In the genomic region with DNA sequence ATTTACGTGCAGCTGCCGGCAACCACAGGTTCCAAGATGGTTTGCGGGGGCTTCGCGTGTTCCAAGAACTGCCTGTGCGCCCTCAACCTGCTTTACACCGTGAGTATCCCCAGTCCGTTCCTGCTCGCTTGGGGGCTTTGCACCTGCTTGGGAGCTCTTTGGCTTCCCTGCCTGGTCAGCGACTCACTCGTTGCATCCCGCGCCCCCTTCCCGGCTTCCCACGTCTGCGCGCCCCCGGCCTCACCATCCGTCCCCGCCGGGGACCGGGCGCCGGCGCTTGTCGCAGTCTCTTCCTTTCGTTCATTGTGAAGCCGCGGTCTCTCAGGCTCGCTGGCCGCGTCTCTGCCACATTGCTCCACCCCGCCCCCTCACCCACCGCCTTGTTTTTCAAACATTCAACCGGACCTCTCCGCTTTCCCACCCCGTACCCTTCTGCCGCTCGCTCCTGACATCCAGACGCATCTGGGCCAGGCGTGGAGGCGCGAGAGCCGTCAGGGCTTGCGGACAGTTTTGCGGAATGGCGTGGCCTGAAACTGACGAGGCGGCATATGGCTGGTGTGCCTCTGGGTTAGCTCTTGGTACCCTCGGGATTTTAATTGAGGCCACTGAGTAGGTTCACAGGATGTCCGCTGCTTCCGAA, we compare ENCODE assay signal across 8 cellular contexts. TPM values are rescaled to one million over a fixed set of nuclear protein-coding genes. Genes with fewer than 3 reads are reported as not detected.
DNase-seq lines count a peak whose midpoint lies in the region; ATAC-seq and TF ChIP-seq lines count a peak whose summit lies in the region.

No MANE protein-coding gene starts in this region.

- H3K27ac ChIP-seq in 22Rv1, result peak overlapping the region; percentile 65
- H3K27ac ChIP-seq in SK-N-MC, result no peak overlapping the region
- peak overlapping the region; percentile 65 for H3K27ac ChIP-seq in lower lobe of right lung
- H3K27ac ChIP-seq in thoracic aorta, result no peak overlapping the region

- peak; percentile 44 for DNase-seq in HK-2 (ENCODE audit: unreplicated experiment)
- no peak for DNase-seq in SK-N-MC (ENCODE audit: low read depth, low spot score)
- peak; percentile 50 for DNase-seq in dermis blood vessel endothelial cell
- peak; percentile 62 for DNase-seq in lower lobe of right lung
- DNase-seq in thoracic aorta (ENCODE audit: low spot score), result no peak
- DNase-seq in NAMALWA (ENCODE audit: low spot score), result no peak

- H3K4me1 ChIP-seq in lower lobe of right lung (no peaks in the 10 kb centered on the region), thoracic aorta (ENCODE audit: control insufficient read depth in 1 of 2, low read depth in 2 of 2) (peaks cover 0 to 7% of the 10 kb centered on the region in 2 donors)

- intact Hi-C loops in lower lobe of right lung (cut with DNase I), result no loop called here

- ATAC-seq in lower lobe of right lung, result peak; percentile 54 to 65
- no peak for ATAC-seq in thoracic aorta (ENCODE audit: insufficient number of reproducible peaks, low FRiP score, low read depth)

- TF ChIP-seq CTCF in 22Rv1 (IDR thresholded peaks at IDR 0.05) (no peak), lower lobe of right lung (IDR thresholded peaks at IDR 0.05) (no peak), thoracic aorta (IDR thresholded peaks at IDR 0.05) (no peak)

- H3K4me3 ChIP-seq in GM08714 (ENCODE audit: low read length) (peak overlapping the region; percentile 50), SK-N-MC (peak overlapping the region; percentile 94), lower lobe of right lung (peak overlapping the region; percentile 75), thoracic aorta (peak overlapping the region; percentile 77)

- peak overlapping the region; percentile 53 for H3K9ac ChIP-seq in SK-N-MC (ENCODE audit: insufficient read length)

- H3K36me3 ChIP-seq in SK-N-MC (ENCODE audit: insufficient read depth, low read length) (no peaks in the 10 kb centered on the region), lower lobe of right lung (no peaks in the 10 kb centered on the region), thoracic aorta (no peaks in the 10 kb centered on the region)

- H3K9me3 ChIP-seq in SK-N-MC (ENCODE audit: low read depth, low read length) (no peaks in the 10 kb centered on the region), lower lobe of right lung (no peaks in the 10 kb centered on the region), thoracic aorta (no peaks in the 10 kb centered on the region)

- H3K27me3 ChIP-seq in lower lobe of right lung (ENCODE audit: low read depth), result no peaks in the 10 kb centered on the region
- no peaks in the 10 kb centered on the region for H3K27me3 ChIP-seq in thoracic aorta (replicated peaks; ENCODE audit: insufficient read depth)

RNA-seq across cellular contexts. Expression of gene TSPAN13, which starts 0.5 kb away (rescaled TPM):
- total RNA-seq in dermis blood vessel endothelial cell, result 64.4 and 69.8 TPM in 2 replicates
- 120 TPM for total RNA-seq in lower lobe of right lung
- total RNA-seq in thoracic aorta, result 1 to 10 TPM; 1.5 to 6.4 TPM

RNA-seq across cellular contexts. Expression of gene AGR2, which starts 50.7 kb away (rescaled TPM):
- total RNA-seq in dermis blood vessel endothelial cell (0.51 TPM in 1 of 2 replicates, not detected in the other), lower lobe of right lung (93.0 TPM), thoracic aorta (10 to 100 TPM in 1 of 2 donors, not detected in 1; 25.2 TPM)

Comparison
In these comparisons a context has a peak if more than half of its experiments do, and no peak if none do; other contexts are left out.
1. H3K27ac ChIP-seq: peak in 22Rv1 (single experiment) and lower lobe of right lung (single experiment); none in SK-N-MC (single experiment) and thoracic aorta (0 of 2).
2. DNase-seq: peak in HK-2 (single experiment), dermis blood vessel endothelial cell (single experiment) and lower lobe of right lung (single experiment); none in SK-N-MC (single experiment), thoracic aorta (single experiment) and NAMALWA (single experiment).
3. Peak in every context shown above with its lines, with median percentiles within 50 percentile points of each other: H3K4me3 ChIP-seq.